Comparison of ENCODE assay signal across 26 cellular contexts in genomic region chr20:13670160-13670559, GRCh38. TPM values are rescaled to one million over a fixed set of nuclear protein-coding genes. Genes with fewer than 3 reads are reported as not detected.
A peak's percentile ranks its signal among the peaks of the same experiment; 100 is the strongest.
DNase-seq lines count a peak whose midpoint lies in the region; ATAC-seq, FAIRE-seq and TF ChIP-seq lines count a peak whose summit lies in the region.
"Had no signal": no experiment of that assay in that cellular context is flagged by ENCODE, and none has a peak within 500 bp of the region (broad histone marks: within the 10 kb centered on the region; RNA-seq: fewer than 3 reads in every experiment).

No MANE protein-coding gene starts in this region.

- CTCF ChIA-PET in A549 (lab: Yijun Ruan, JAX): no interaction called here

- peaks cover 6% of the 10 kb centered on the region for H3K27me3 Mint-ChIP-seq in stimulated activated memory B cell treated with anti-CD40 and anti-IgM and Interleukin-4, amounts not matched to agents 10 μg/mL and 1 μg/mL and 100 μg/mL, for 72 hours

- intact Hi-C loops in ascending aorta (cut with DNase I): loop anchor here (2.0 to 10.0 kb wide), 4 partner anchors 31 to 178 kb away; partner anchors contain the start of gene TASP1

- TF ChIP-seq EP300 in A549 (IDR thresholded peaks at IDR 0.05): no peak

- no peak for TF ChIP-seq POLR2A in A549 (IDR thresholded peaks at IDR 0.05; ENCODE audit: low read length)

- peaks cover 4% of the 10 kb centered on the region for H3K4me1 Mint-ChIP-seq in stimulated activated memory B cell treated with anti-CD40 and anti-IgM and Interleukin-4, amounts not matched to agents 10 μg/mL and 1 μg/mL and 100 μg/mL, for 72 hours
- H3K4me1 Mint-ChIP-seq: CD14-positive monocyte had no signal

- no peak overlapping the region for H3K27ac Mint-ChIP-seq in stimulated activated memory B cell treated with anti-CD40 and anti-IgM and Interleukin-4, amounts not matched to agents 10 μg/mL and 1 μg/mL and 100 μg/mL, for 72 hours
- H3K27ac Mint-ChIP-seq: CD14-positive monocyte, HFFc6 had no signal

- H3K27ac ChIP-seq in A549 (no peak overlapping the region), ascending aorta (peak overlapping the region; percentile 82 to 83)
- H3K27ac ChIP-seq: 22Rv1, Peyer's patch had no signal

- no peaks in the 10 kb centered on the region for H3K27me3 ChIP-seq in ascending aorta
- H3K27me3 ChIP-seq: MG63, Peyer's patch had no signal

- H3K9me3 Mint-ChIP-seq in stimulated activated memory B cell treated with anti-CD40 and anti-IgM and Interleukin-4, amounts not matched to agents 10 μg/mL and 1 μg/mL and 100 μg/mL, for 72 hours: peaks cover 3% of the 10 kb centered on the region
- H3K9me3 Mint-ChIP-seq: HFFc6 had no signal

- TF ChIP-seq RAD21 in A549 (conservative IDR thresholded peaks at IDR 0.05 in 1 of 2, IDR thresholded peaks at IDR 0.05 in 1 of 2): no peak

- TF ChIP-seq CTCF in A549 (IDR thresholded peaks at IDR 0.05) (no peak), ascending aorta (IDR thresholded peaks at IDR 0.05) (no peak)

- peaks cover 7% of the 10 kb centered on the region; the same call in 2 of the 3 replicates for H3K4me1 ChIP-seq in A549
- H3K4me1 ChIP-seq in ascending aorta: peaks cover 16 to 30% of the 10 kb centered on the region in 2 donors
- H3K4me1 ChIP-seq: BE2C, HAP-1, Peyer's patch had no signal

- no peaks in the 10 kb centered on the region for H3K9me3 ChIP-seq in A549
- H3K9me3 ChIP-seq in ascending aorta: no peaks in the 10 kb centered on the region
- H3K9me3 ChIP-seq: BE2C, HAP-1, Peyer's patch had no signal

- H3K4me3 Mint-ChIP-seq in stimulated activated memory B cell treated with anti-CD40 and anti-IgM and Interleukin-4, amounts not matched to agents 10 μg/mL and 1 μg/mL and 100 μg/mL, for 72 hours: no peak overlapping the region
- H3K4me3 Mint-ChIP-seq: CD14-positive monocyte, HFFc6 had no signal

- no peak for DNase-seq in A549 (ENCODE audit: low read depth in 1 of 2, low spot score in 1 of 2)
- DNase-seq in Jurkat, Clone E6-1 (ENCODE audit: low read depth, low spot score): peak; percentile 86
- DNase-seq in ascending aorta (ENCODE audit: low spot score in 2 of 2): no peak
- no peak for DNase-seq in cerebellar cortex (ENCODE audit: low spot score)
- DNase-seq in CD1c-positive myeloid dendritic cell (ENCODE audit: extremely low spot score): no peak
- DNase-seq: ACHN, BE2C, Calu3, HFFc6, MG63, NCI-H1105 treated with DMSO at 0.1 percent for 48 hours, NCI-H146, NCI-H2029, NCI-H446 treated with DMSO at 0.1 percent for 48 hours, NCI-H526, NCI-H82, Peyer's patch, SHP77 treated with DMSO at 0.1 percent for 48 hours, T-helper 1 cell had no signal

- H3K4me3 ChIP-seq in A549 (no peak overlapping the region), ascending aorta (no peak overlapping the region)
- H3K4me3 ChIP-seq in Jurkat, Clone E6-1 (ENCODE audit: low read length): no peak overlapping the region
- H3K4me3 ChIP-seq: HAP-1, K562, MG63, Peyer's patch had no signal

- H3K36me3 Mint-ChIP-seq in stimulated activated memory B cell treated with anti-CD40 and anti-IgM and Interleukin-4, amounts not matched to agents 10 μg/mL and 1 μg/mL and 100 μg/mL, for 72 hours: no peaks in the 10 kb centered on the region
- H3K36me3 Mint-ChIP-seq: CD14-positive monocyte had no signal

- FAIRE-seq in A549 (lab: Jason Lieb, UNC): peak; percentile 68
- FAIRE-seq: K562 had no signal

- POLR2A ChIA-PET in A549 (lab: Yijun Ruan, JAX): no interaction called here

- ATAC-seq in A549 (no peak), GM21360 (IDR thresholded peaks at IDR 0.05; ENCODE audit: unreplicated experiment) (peak; percentile 49), HG02571 (IDR thresholded peaks at IDR 0.05; ENCODE audit: unreplicated experiment) (no peak)
- no peak for ATAC-seq in stimulated activated memory B cell treated with anti-CD40 and anti-IgM and Interleukin-4, amounts not matched to agents 10 μg/mL and 1 μg/mL and 100 μg/mL, for 72 hours
- ATAC-seq: K562 had no signal

- H3K36me3 ChIP-seq in ascending aorta: no peaks in the 10 kb centered on the region
- H3K36me3 ChIP-seq: BE2C, HAP-1, MG63, Peyer's patch had no signal

- H3K4me2 ChIP-seq in A549: no peak overlapping the region

TF ChIP-seq in A549, 52 proteins besides CTCF, POLR2A, EP300 and RAD21:
- TF ChIP-seq ZFP36 (IDR thresholded peaks at IDR 0.05; ENCODE audit: borderline replicate concordance, partially characterized antibody): no peak
- no peak for TF ChIP-seq EHMT2 (IDR thresholded peaks at IDR 0.05; ENCODE audit: low read depth)
- TF ChIP-seq FOXS1 (CRISPR knock-in tag; IDR thresholded peaks at IDR 0.05): no peak

RNA-seq across cellular contexts. Expression of gene TASP1, which starts 31.4 kb away (rescaled TPM):
- 13.5 and 18.2 TPM in 2 replicates for polyA plus RNA-seq in A549 (2011; rRNA removed)
- polyA plus RNA-seq in A549 (2012; cell fraction: cytosol; rRNA removed): 6.3 and 6.6 TPM in 2 replicates
- 3.6 and 7.1 TPM in 2 replicates for polyA plus RNA-seq in A549 (2012; cell fraction: nucleus; rRNA removed)
- 9.0 to 9.5 TPM (median 9.1 TPM) in 3 replicates for polyA plus RNA-seq in A549 (2017; fragmentation: RNase III; extraction: RNeasy Plus Mini Kit Qiagen cat#74134 plus additional on column Dnase treatment)
- polyA minus RNA-seq in A549 (2011; rRNA and poly(A)+ RNA removed): 27.6 and 30.5 TPM in 2 replicates
- polyA plus RNA-seq in Jurkat, Clone E6-1 (2012; ENCODE audit: insufficient read depth, insufficient read length): 12.1 TPM
- 17.2 TPM for total RNA-seq in ascending aorta

Comparison
In these comparisons a context has a peak if more than half of its experiments do, and no peak if none do; other contexts are left out.
1. H3K27ac ChIP-seq: peak in ascending aorta (2 of 2); none in A549 (0 of 2).